In the genomic region with DNA sequence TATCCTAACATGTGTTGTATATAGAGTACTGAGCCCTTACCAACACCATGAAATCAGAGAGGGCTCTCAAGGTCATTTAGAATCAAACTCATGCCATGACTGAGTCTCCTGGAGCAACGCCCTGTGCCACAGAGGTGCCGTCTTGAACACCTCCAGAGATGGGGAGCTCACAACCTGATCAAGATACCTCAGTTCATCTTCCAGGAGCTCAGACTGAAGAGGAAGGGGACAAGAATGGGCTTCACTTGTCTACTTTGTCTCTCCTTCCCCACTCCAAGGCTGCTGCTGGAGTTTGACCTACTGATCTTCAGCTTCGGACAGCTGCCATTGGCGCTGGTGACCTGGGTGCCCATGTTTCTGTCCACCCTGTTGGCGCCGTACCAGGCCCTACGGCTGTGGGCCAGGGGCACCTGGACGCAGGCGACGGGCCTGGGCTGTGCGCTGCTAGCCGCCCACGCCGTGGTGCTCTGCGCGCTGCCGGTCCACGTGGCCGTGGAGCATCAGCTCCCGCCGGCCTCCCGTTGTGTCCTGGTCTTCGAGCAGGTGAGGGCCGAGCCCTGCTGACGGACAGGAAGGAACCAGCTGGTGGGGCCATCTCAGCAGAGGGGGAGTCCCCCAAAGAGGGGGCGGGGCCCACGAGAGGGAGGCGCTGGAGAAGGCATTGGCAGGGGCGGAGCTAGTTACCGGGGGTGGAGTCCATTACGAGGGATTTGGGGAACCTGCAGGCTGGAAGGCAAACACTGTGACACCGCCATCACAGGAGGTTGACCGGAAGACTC, we compare ENCODE assay signal across 22 cellular contexts. TPM values are rescaled to one million over a fixed set of nuclear protein-coding genes. Genes with fewer than 3 reads are reported as not detected.
DNase-seq lines count a peak whose midpoint lies in the region; ATAC-seq and TF ChIP-seq lines count a peak whose summit lies in the region.
"Had no signal": no experiment of that assay in that cellular context is flagged by ENCODE, and none has a peak within 500 bp of the region (broad histone marks: within the 10 kb centered on the region; RNA-seq: fewer than 3 reads in every experiment).

No MANE protein-coding gene starts in this region.

- peak overlapping the region; percentile 40 for H3K23ac ChIP-seq in neuronal stem cell (ENCODE audit: low read depth, low read length, poor library complexity)

- H4K91ac ChIP-seq in neuronal stem cell (ENCODE audit: low read depth, low read length, poor library complexity), result peak overlapping the region; percentile 40

- no CpG with 5 or more reads among the region's 33 CpGs for WGBS in neuronal stem cell (ENCODE audit: extremely low coverage in 2 of 2, insufficient read length in 2 of 2, insufficient replicate concordance in 1 of 2), 2 donors

- H2BK5ac ChIP-seq in neuronal stem cell (ENCODE audit: low read length), result no peak overlapping the region

- peak; percentile 98 for ATAC-seq in WTC11
- ATAC-seq in HG02938 (IDR thresholded peaks at IDR 0.05; ENCODE audit: unreplicated experiment), result no peak
- ATAC-seq in GM21390 (IDR thresholded peaks at IDR 0.05; ENCODE audit: unreplicated experiment), result no peak
- ATAC-seq: activated naive CD4-positive, alpha-beta T cell treated with anti-CD3 and anti-CD28 coated beads, Interleukin-2, amount 50 U/mL, for 72 hours had no signal

- peak overlapping the region; percentile 25 for H3K14ac ChIP-seq in neuronal stem cell (ENCODE audit: low read length)

- peak overlapping the region; percentile 67 for H3K18ac ChIP-seq in neuronal stem cell (ENCODE audit: low read length)

- no peak overlapping the region for H2AFZ ChIP-seq in neuronal stem cell (ENCODE audit: low read length)

- H3K27me3 ChIP-seq in right atrium auricular region, result no peaks in the 10 kb centered on the region
- peaks cover 0 to 11% (median 0%) of the 10 kb centered on the region in 3 experiments for H3K27me3 ChIP-seq in neuronal stem cell (ENCODE audit: control insufficient read depth in 3 of 3, insufficient read depth in 3 of 3, low read depth in 1 of 3, low read length in 3 of 3)
- H3K27me3 ChIP-seq in SJCRH30, result no peaks in the 10 kb centered on the region
- H3K27me3 ChIP-seq: brain microvascular endothelial cell, dorsolateral prefrontal cortex, right lobe of liver had no signal

- no peaks in the 10 kb centered on the region for H3K79me1 ChIP-seq in neuronal stem cell (ENCODE audit: low read depth, low read length)

- no peak overlapping the region for H2BK12ac ChIP-seq in neuronal stem cell (ENCODE audit: low read length)

- H3K4me1 ChIP-seq in right atrium auricular region (peaks cover 0 to 14% of the 10 kb centered on the region in 2 donors), neuronal stem cell (ENCODE audit: control insufficient read depth in 2 of 2, insufficient read depth in 1 of 2, low read depth in 1 of 2, low read length in 2 of 2) (peaks cover 0 to 1% of the 10 kb centered on the region in 2 donors), SJCRH30 (no peaks in the 10 kb centered on the region)
- H3K4me1 ChIP-seq: right lobe of liver had no signal

- CTCF ChIA-PET in WTC11 (lab: Charles Lee), result interaction anchor here (0.6 to 2.3 kb wide), 13 partner anchors 16 to 206 kb away, joined by 3 to 24 read pairs (median 4); a partner anchor contains a TSS

- peak overlapping the region; percentile 6 for H2BK15ac ChIP-seq in neuronal stem cell (ENCODE audit: low read length)

- H3K4ac ChIP-seq in neuronal stem cell (ENCODE audit: low read length), result no peak overlapping the region

- H3K27ac Mint-ChIP-seq in WTC11, result no peak overlapping the region
- H3K27ac Mint-ChIP-seq: activated CD4-positive, alpha-beta T cell treated with anti-CD3 and anti-CD28 coated beads, Interleukin-2, amount 10 ng/mL, durations not matched to agents 24 days and 14 days; activated naive CD4-positive, alpha-beta T cell treated with anti-CD3 and anti-CD28 coated beads, Interleukin-2, amount 50 U/mL, for 72 hours; activated T-cell treated with anti-CD3 and anti-CD28 coated beads, Interleukin-2, amount 50 U/mL, for 24 hours; memory B cell had no signal

- H3K36me3 Mint-ChIP-seq in WTC11, result no peaks in the 10 kb centered on the region; the same call in 1 of the 2 replicates
- H3K36me3 Mint-ChIP-seq: activated naive CD4-positive, alpha-beta T cell treated with anti-CD3 and anti-CD28 coated beads, Interleukin-2, amount 50 U/mL, for 72 hours; memory B cell had no signal

- POLR2A ChIA-PET in WTC11 (lab: Charles Lee), result no interaction called here

- in situ Hi-C loops in GM13976 (cut with MboI; ENCODE audit: low sequenced_read_pairs, unreplicated experiment), result no loop called here

- DNase-seq in GM13976 (ENCODE audit: low spot score) (peak; percentile 41), WTC11 (ENCODE audit: low spot score) (peak; percentile 92), right atrium auricular region (ENCODE audit: low spot score) (no peak), neuronal stem cell (ENCODE audit: low spot score) (no peak), SJCRH30 (no peak), cerebellum (ENCODE audit: low spot score) (no peak)
- DNase-seq: activated CD4-positive, alpha-beta T cell treated with anti-CD3 and anti-CD28 coated beads, Interleukin-2, amount 10 ng/mL, durations not matched to agents 24 days and 14 days; activated T-cell treated with anti-CD3 and anti-CD28 coated beads, Interleukin-2, amount 50 U/mL, for 24 hours; brain microvascular endothelial cell; dorsolateral prefrontal cortex; KG1; NCI-H1105; NCI-H2171; OCI-M1; right lobe of liver; T1000 had no signal

- H2BK120ac ChIP-seq in neuronal stem cell (ENCODE audit: low read depth, low read length), result no peak overlapping the region

- no peak for TF ChIP-seq CTCF in GM13976 (IDR thresholded peaks at IDR 0.05; ENCODE audit: borderline replicate concordance, control extremely low read depth, extremely low read depth, insufficient read depth, missing control alignments)
- TF ChIP-seq CTCF in WTC11 (IDR thresholded peaks at IDR 0.05), result no peak
- no peak for TF ChIP-seq CTCF in right atrium auricular region (IDR thresholded peaks at IDR 0.05)

- H3K4me1 Mint-ChIP-seq in WTC11, result 0 out of 2 replicates have a peak, but pooled peaks cover 2% of the 10 kb centered on the region
- H3K4me1 Mint-ChIP-seq: activated CD4-positive, alpha-beta T cell treated with anti-CD3 and anti-CD28 coated beads, Interleukin-2, amount 10 ng/mL, durations not matched to agents 24 days and 14 days; neural crest cell had no signal

- H3K9ac ChIP-seq in neuronal stem cell (ENCODE audit: low read depth, low read length, poor library complexity), result peak overlapping the region; percentile 13

- no peaks in the 10 kb centered on the region for H3K36me3 ChIP-seq in right atrium auricular region
- no peaks in the 10 kb centered on the region for H3K36me3 ChIP-seq in neuronal stem cell (replicated peaks in 1 of 2; ENCODE audit: control insufficient read depth in 2 of 2, insufficient read depth in 2 of 2, low read length in 2 of 2)
- H3K36me3 ChIP-seq in SJCRH30, result no peaks in the 10 kb centered on the region
- H3K36me3 ChIP-seq: brain microvascular endothelial cell, right lobe of liver had no signal

- H3K4me3 Mint-ChIP-seq in WTC11, result no peak overlapping the region
- H3K4me3 Mint-ChIP-seq: activated CD4-positive, alpha-beta T cell treated with anti-CD3 and anti-CD28 coated beads, Interleukin-2, amount 10 ng/mL, durations not matched to agents 24 days and 14 days; activated T-cell treated with anti-CD3 and anti-CD28 coated beads, Interleukin-2, amount 50 U/mL, for 24 hours; memory B cell; neural crest cell had no signal

- H3K4me3 ChIP-seq in right atrium auricular region (no peak overlapping the region), neuronal stem cell (ENCODE audit: low read length in 2 of 2) (no peak overlapping the region), SJCRH30 (no peak overlapping the region)
- H3K4me3 ChIP-seq: dorsolateral prefrontal cortex, right lobe of liver had no signal

- peaks cover 2% of the 10 kb centered on the region for H3K9me3 Mint-ChIP-seq in WTC11
- H3K9me3 Mint-ChIP-seq: activated CD4-positive, alpha-beta T cell treated with anti-CD3 and anti-CD28 coated beads, Interleukin-2, amount 10 ng/mL, durations not matched to agents 24 days and 14 days; activated naive CD4-positive, alpha-beta T cell treated with anti-CD3 and anti-CD28 coated beads, Interleukin-2, amount 50 U/mL, for 72 hours; activated T-cell treated with anti-CD3 and anti-CD28 coated beads, Interleukin-2, amount 50 U/mL, for 24 hours; memory B cell; neural crest cell had no signal

- peak overlapping the region; percentile 31 for H2AK5ac ChIP-seq in neuronal stem cell (ENCODE audit: low read depth, low read length)

- H3K27ac ChIP-seq in right atrium auricular region (peak overlapping the region; percentile 57 to 81), neuronal stem cell (replicated peaks; ENCODE audit: low read length) (no peak overlapping the region), SJCRH30 (no peak overlapping the region)
- H3K27ac ChIP-seq: brain microvascular endothelial cell, right lobe of liver had no signal

- H4K8ac ChIP-seq in neuronal stem cell (ENCODE audit: low read depth, low read length), result no peak overlapping the region

- H3K9me3 ChIP-seq in right atrium auricular region, result no peaks in the 10 kb centered on the region
- H3K9me3 ChIP-seq in neuronal stem cell (replicated peaks in 1 of 2; ENCODE audit: control insufficient read depth in 2 of 2, insufficient read depth in 1 of 2, low read depth in 1 of 2, low read length in 2 of 2), result no peaks in the 10 kb centered on the region
- H3K9me3 ChIP-seq in SJCRH30 (replicated peaks), result no peaks in the 10 kb centered on the region
- H3K9me3 ChIP-seq: right lobe of liver had no signal

- H3K27me3 Mint-ChIP-seq in WTC11 (ENCODE audit: low read depth), result peaks cover 32% of the 10 kb centered on the region
- H3K27me3 Mint-ChIP-seq: activated T-cell treated with anti-CD3 and anti-CD28 coated beads, Interleukin-2, amount 50 U/mL, for 24 hours had no signal

- H3K4me2 ChIP-seq in neuronal stem cell (ENCODE audit: insufficient read depth, low read length, poor library complexity, severe bottlenecking), result no peak overlapping the region

TF ChIP-seq in WTC11, 78 proteins besides CTCF, POLR2A, EP300 and RAD21 (continues in another document):
- no peak for TF ChIP-seq ZNF219 (CRISPR knock-in tag; IDR thresholded peaks at IDR 0.05; ENCODE audit: borderline replicate concordance)

RNA-seq across cellular contexts. Expression of a gene that starts 12.0 kb away (rescaled TPM):
- total RNA-seq in WTC11 (2021) (not detected in 3 replicates), right atrium auricular region (not detected), cerebellum (0.27 TPM)
- not detected for polyA plus RNA-seq in neuronal stem cell (2013, experiment 1 of 2)
- not detected for polyA plus RNA-seq in neuronal stem cell (2013, experiment 2 of 2)
- total RNA-seq in SJCRH30 (2014; rRNA removed; shearing (Covaris generic)), result not detected in 2 replicates
- total RNA-seq: activated CD4-positive, alpha-beta T cell treated with anti-CD3 and anti-CD28 coated beads, Interleukin-2, amount 10 ng/mL, durations not matched to agents 24 days and 14 days; glomerular endothelial cell; neural crest cell had no signal

RNA-seq across cellular contexts. Expression of a gene that starts 17.8 kb away (rescaled TPM):
- total RNA-seq in WTC11 (2021) (6.4 to 11.2 TPM (median 7.4 TPM) in 3 replicates), right atrium auricular region (100 to 1,000 TPM in 1 of 2 donors, 10 to 100 TPM in 1; 99.0 to 358 TPM), cerebellum (5.5 TPM)
- polyA plus RNA-seq in neuronal stem cell (2013, experiment 1 of 2), result 0.43 TPM
- 0.53 TPM for polyA plus RNA-seq in neuronal stem cell (2013, experiment 2 of 2)
- 11.5 and 13.0 TPM in 2 replicates for total RNA-seq in SJCRH30 (2014; rRNA removed; shearing (Covaris generic))
- total RNA-seq: activated CD4-positive, alpha-beta T cell treated with anti-CD3 and anti-CD28 coated beads, Interleukin-2, amount 10 ng/mL, durations not matched to agents 24 days and 14 days had no signal

RNA-seq across cellular contexts. Expression of a gene that starts 36.1 kb away (rescaled TPM):
- total RNA-seq in WTC11 (2021), result 6.5 to 11.9 TPM (median 6.8 TPM) in 3 replicates
- total RNA-seq in right atrium auricular region, result 10 to 100 TPM; 33.5 to 64.5 TPM
- 3.1 TPM for polyA plus RNA-seq in neuronal stem cell (2013, experiment 1 of 2)
- polyA plus RNA-seq in neuronal stem cell (2013, experiment 2 of 2), result 3.1 TPM
- total RNA-seq in SJCRH30 (2014; rRNA removed; shearing (Covaris generic)), result 8.9 and 10.4 TPM in 2 replicates
- 16.0 TPM for total RNA-seq in cerebellum

Comparison
In these comparisons a context has a peak if more than half of its experiments do, and no peak if none do; other contexts are left out.
1. DNase-seq: peak in GM13976 (single experiment) and WTC11 (single experiment); none in right atrium auricular region (single experiment), neuronal stem cell (single experiment), SJCRH30 (0 of 2) and cerebellum (single experiment).
2. H3K27ac ChIP-seq: peak in right atrium auricular region (2 of 2); none in neuronal stem cell (single experiment) and SJCRH30 (single experiment).